ENCODE assay signal across 8 cellular contexts in the genomic region with DNA sequence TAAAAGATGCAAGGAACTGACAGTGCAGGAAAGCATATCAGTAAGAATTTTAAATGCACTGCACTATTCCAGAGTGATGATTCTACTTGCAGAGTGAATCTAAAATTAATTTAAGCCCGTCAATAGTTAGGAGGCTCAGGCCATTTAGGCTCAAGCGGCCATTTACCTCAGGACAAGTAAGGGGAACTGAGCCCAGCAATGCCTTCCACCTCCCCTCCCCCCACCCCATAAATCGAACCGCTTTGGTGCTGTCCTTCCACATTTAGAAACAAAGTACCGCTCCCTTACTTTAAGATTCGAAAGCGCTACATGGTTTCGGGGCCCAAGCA. TPM values are rescaled to one million over a fixed set of nuclear protein-coding genes. Genes with fewer than 3 reads are reported as not detected.
DNase-seq lines count a peak whose midpoint lies in the region; ATAC-seq, FAIRE-seq and TF ChIP-seq lines count a peak whose summit lies in the region.

No MANE protein-coding gene starts in this region.

- POLR2A ChIA-PET in CD8-positive, alpha-beta T cell (lab: Charles Lee): no interaction called here

- no peaks in the 10 kb centered on the region for H3K27me3 ChIP-seq in CD8-positive, alpha-beta T cell (ENCODE audit: insufficient read depth, low read length)

- H3K27me3 Mint-ChIP-seq in CD8-positive, alpha-beta T cell (ENCODE audit: low read depth): no peaks in the 10 kb centered on the region
- H3K27me3 Mint-ChIP-seq in stimulated activated memory B cell treated with anti-CD40 and anti-IgM and Interleukin-4, amounts not matched to agents 10 μg/mL and 1 μg/mL and 100 μg/mL, for 72 hours: no peaks in the 10 kb centered on the region

- H3K27ac ChIP-seq in CD8-positive, alpha-beta T cell (ENCODE audit: low read depth, low read length): peak overlapping the region; percentile 49

- in situ Hi-C loops in astrocyte of the cerebellum (cut with HindIII; ENCODE audit: low sequenced_read_pairs): no loop called here

- peak overlapping the region; percentile 95 for H3K27ac Mint-ChIP-seq in CD8-positive, alpha-beta T cell
- H3K27ac Mint-ChIP-seq in stimulated activated memory B cell treated with anti-CD40 and anti-IgM and Interleukin-4, amounts not matched to agents 10 μg/mL and 1 μg/mL and 100 μg/mL, for 72 hours: peak overlapping the region; percentile 96

- ATAC-seq in CD8-positive, alpha-beta T cell: no peak
- ATAC-seq in HG02981 (IDR thresholded peaks at IDR 0.05; ENCODE audit: unreplicated experiment): peak; percentile 21
- no peak for ATAC-seq in stimulated activated memory B cell treated with anti-CD40 and anti-IgM and Interleukin-4, amounts not matched to agents 10 μg/mL and 1 μg/mL and 100 μg/mL, for 72 hours

- FAIRE-seq in D721Med (lab: Jason Lieb, UNC): no peak

- peak overlapping the region; percentile 70 for H3K4me3 ChIP-seq in CD8-positive, alpha-beta T cell (ENCODE audit: low read depth, low read length)
- H3K4me3 ChIP-seq in astrocyte of the cerebellum (ENCODE audit: low read depth, low read length): peak overlapping the region; percentile 65

- H3K4me1 Mint-ChIP-seq in CD8-positive, alpha-beta T cell (ENCODE audit: low read depth): peaks cover 42% of the 10 kb centered on the region
- H3K4me1 Mint-ChIP-seq in stimulated activated memory B cell treated with anti-CD40 and anti-IgM and Interleukin-4, amounts not matched to agents 10 μg/mL and 1 μg/mL and 100 μg/mL, for 72 hours: peaks cover 28% of the 10 kb centered on the region

- H3K36me3 Mint-ChIP-seq in CD8-positive, alpha-beta T cell: peaks cover 41% of the 10 kb centered on the region
- H3K36me3 Mint-ChIP-seq in stimulated activated memory B cell treated with anti-CD40 and anti-IgM and Interleukin-4, amounts not matched to agents 10 μg/mL and 1 μg/mL and 100 μg/mL, for 72 hours: peaks cover 31% of the 10 kb centered on the region

- CTCF ChIA-PET in CD8-positive, alpha-beta T cell (lab: Charles Lee): no interaction called here

- H3K36me3 ChIP-seq in CD8-positive, alpha-beta T cell (ENCODE audit: insufficient read depth, low read length): peaks cover 7% of the 10 kb centered on the region

- DNase-seq in CD8-positive, alpha-beta T cell: no peak
- DNase-seq in astrocyte of the cerebellum (ENCODE audit: low read depth) (no peak), iPS-NIHi11 (ENCODE audit: low spot score) (peak; percentile 7), NCI-H1092 (lab: John Stamatoyannopoulos, UW) (no peak), D341Med (ENCODE audit: low spot score) (no peak), D721Med (ENCODE audit: insufficient read length, low spot score) (no peak)

- intact Hi-C loops in CD8-positive, alpha-beta T cell (cut with DNase I, micrococcal nuclease): loop anchor here (1.0 to 10.0 kb wide), 8 partner anchors 89 to 973 kb away; a partner anchor contains a TSS

- peaks cover 11% of the 10 kb centered on the region for H3K4me1 ChIP-seq in CD8-positive, alpha-beta T cell (ENCODE audit: insufficient read depth, low read length)

- no peaks in the 10 kb centered on the region for H3K9me3 ChIP-seq in CD8-positive, alpha-beta T cell (ENCODE audit: low read length)

- H3K4me3 Mint-ChIP-seq in CD8-positive, alpha-beta T cell: peak overlapping the region; percentile 95
- H3K4me3 Mint-ChIP-seq in stimulated activated memory B cell treated with anti-CD40 and anti-IgM and Interleukin-4, amounts not matched to agents 10 μg/mL and 1 μg/mL and 100 μg/mL, for 72 hours: peak overlapping the region; percentile 100

- TF ChIP-seq CTCF in CD8-positive, alpha-beta T cell (IDR thresholded peaks at IDR 0.05): no peak
- TF ChIP-seq CTCF in astrocyte of the cerebellum (IDR thresholded peaks at IDR 0.05; ENCODE audit: low read depth, low read length, missing control alignments) (no peak), D721Med (IDR thresholded peaks at IDR 0.05; ENCODE audit: insufficient read depth, missing control alignments) (no peak)

- no peaks in the 10 kb centered on the region for H3K9me3 Mint-ChIP-seq in CD8-positive, alpha-beta T cell
- no peaks in the 10 kb centered on the region for H3K9me3 Mint-ChIP-seq in stimulated activated memory B cell treated with anti-CD40 and anti-IgM and Interleukin-4, amounts not matched to agents 10 μg/mL and 1 μg/mL and 100 μg/mL, for 72 hours

RNA-seq across cellular contexts. Expression of a gene that starts 0.7 kb away (rescaled TPM):
- 1 to 10 TPM; 6.9 to 7.8 TPM for total RNA-seq in CD8-positive, alpha-beta T cell
